1 cellular context compared by ENCODE assay signal in the genomic region with DNA sequence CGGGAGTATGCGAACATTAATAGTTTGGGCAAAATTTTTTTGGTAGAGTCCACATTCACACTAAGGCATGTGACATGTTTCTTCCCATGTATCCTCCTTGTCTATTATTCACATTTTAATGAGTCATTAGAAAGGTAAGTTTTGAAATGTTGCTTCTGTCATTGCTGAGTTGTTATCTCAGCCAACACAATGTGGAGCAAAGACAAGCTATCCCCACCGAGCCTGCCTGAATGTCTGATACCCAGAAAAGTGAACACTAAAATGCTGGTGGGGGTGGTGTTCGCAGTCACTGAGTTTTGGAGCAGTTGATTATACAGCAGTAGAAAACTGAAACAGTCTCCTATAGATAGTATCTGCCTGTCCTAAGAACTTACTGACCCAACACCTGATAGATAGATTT.
A peak's percentile ranks its signal among the peaks of the same experiment; 100 is the strongest.
TF ChIP-seq lines count a peak whose summit lies in the region.

No MANE protein-coding gene starts in this region.

TF ChIP-seq in K562, 482 proteins besides CTCF, POLR2A, EP300 and RAD21 (continued from another document):
- TF ChIP-seq ATF3 (IDR thresholded peaks at IDR 0.05) (peak; percentile 17; the same call in 1 of the 2 replicates), ATF3 (CRISPR knock-in tag; conservative IDR thresholded peaks at IDR 0.05) (no peak), FOSL1 (tag; conservative IDR thresholded peaks at IDR 0.05) (peak; percentile 32; the same call in 1 of the 2 replicates), NCOR1 (IDR thresholded peaks at IDR 0.05) (peak; percentile 58), POLR2AphosphoS5 (IDR thresholded peaks at IDR 0.05; ENCODE audit: control insufficient read depth, insufficient read depth, low read depth, low read length) (peak; percentile 46; the same call in 1 of the 2 replicates), NR2F6 (CRISPR knock-in tag; IDR thresholded peaks at IDR 0.05) (no peak), NFE2 (IDR thresholded peaks at IDR 0.05; ENCODE audit: low read depth) (peak; percentile 40; the same call in 1 of the 2 replicates), TRIM24 (IDR thresholded peaks at IDR 0.05) (peak in 1 of 2 experiments; percentile 34; a peak in 1 of 4 replicates), PTTG1 (tag; IDR thresholded peaks at IDR 0.05; ENCODE audit: low read depth) (no peak), RBM39 (optimal IDR thresholded peaks at IDR 0.05; ENCODE audit: low read depth, low read length) (no peak), JUND (IDR thresholded peaks at IDR 0.05; ENCODE audit: borderline replicate concordance, low read depth, low read length) (peak; percentile 54; the same call in 1 of the 2 replicates), JUND (tag; IDR thresholded peaks at IDR 0.05; ENCODE audit: borderline replicate concordance, low read depth, low read length) (no peak; the same call in 2 of the 3 replicates), FOXM1 (IDR thresholded peaks at IDR 0.05; ENCODE audit: low read depth) (0 out of 2 replicates have a peak, but pooled peaks have one; percentile 16), FOXM1 (CRISPR knock-in tag; IDR thresholded peaks at IDR 0.05; ENCODE audit: low read depth) (no peak), SMARCA4 (IDR thresholded peaks at IDR 0.05) (peak; percentile 64), TEAD4 (IDR thresholded peaks at IDR 0.05; ENCODE audit: low read length) (peak; percentile 64), TEAD4 (CRISPR knock-in tag; IDR thresholded peaks at IDR 0.05; ENCODE audit: borderline replicate concordance) (no peak), L3MBTL2 (IDR thresholded peaks at IDR 0.05) (no peak), TAL1 (IDR thresholded peaks at IDR 0.05) (peak; percentile 66; the same call in 1 of the 2 replicates), SOX6 (IDR thresholded peaks at IDR 0.05) (peak; percentile 73), C11orf30 (IDR thresholded peaks at IDR 0.05; ENCODE audit: low read depth) (peak; percentile 38), HBP1 (CRISPR knock-in tag; IDR thresholded peaks at IDR 0.05) (no peak), KLF10 (CRISPR knock-in tag; IDR thresholded peaks at IDR 0.05) (no peak), CBFA2T2 (conservative IDR thresholded peaks at IDR 0.05) (peak; percentile 59)
- TF ChIP-seq, protein P1, sequence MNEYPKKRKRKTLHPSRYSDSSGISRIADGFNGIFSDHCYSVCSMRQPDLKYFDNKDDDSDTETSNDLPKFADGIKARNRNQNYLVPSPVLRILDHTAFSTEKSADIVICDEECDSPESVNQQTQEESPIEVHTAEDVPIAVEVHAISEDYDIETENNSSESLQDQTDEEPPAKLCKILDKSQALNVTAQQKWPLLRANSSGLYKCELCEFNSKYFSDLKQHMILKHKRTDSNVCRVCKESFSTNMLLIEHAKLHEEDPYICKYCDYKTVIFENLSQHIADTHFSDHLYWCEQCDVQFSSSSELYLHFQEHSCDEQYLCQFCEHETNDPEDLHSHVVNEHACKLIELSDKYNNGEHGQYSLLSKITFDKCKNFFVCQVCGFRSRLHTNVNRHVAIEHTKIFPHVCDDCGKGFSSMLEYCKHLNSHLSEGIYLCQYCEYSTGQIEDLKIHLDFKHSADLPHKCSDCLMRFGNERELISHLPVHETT (CRISPR knock-in tag; conservative IDR thresholded peaks at IDR 0.05 in 1 of 2, IDR thresholded peaks at IDR 0.05 in 1 of 2) = no peak
- TF ChIP-seq, protein P2, sequence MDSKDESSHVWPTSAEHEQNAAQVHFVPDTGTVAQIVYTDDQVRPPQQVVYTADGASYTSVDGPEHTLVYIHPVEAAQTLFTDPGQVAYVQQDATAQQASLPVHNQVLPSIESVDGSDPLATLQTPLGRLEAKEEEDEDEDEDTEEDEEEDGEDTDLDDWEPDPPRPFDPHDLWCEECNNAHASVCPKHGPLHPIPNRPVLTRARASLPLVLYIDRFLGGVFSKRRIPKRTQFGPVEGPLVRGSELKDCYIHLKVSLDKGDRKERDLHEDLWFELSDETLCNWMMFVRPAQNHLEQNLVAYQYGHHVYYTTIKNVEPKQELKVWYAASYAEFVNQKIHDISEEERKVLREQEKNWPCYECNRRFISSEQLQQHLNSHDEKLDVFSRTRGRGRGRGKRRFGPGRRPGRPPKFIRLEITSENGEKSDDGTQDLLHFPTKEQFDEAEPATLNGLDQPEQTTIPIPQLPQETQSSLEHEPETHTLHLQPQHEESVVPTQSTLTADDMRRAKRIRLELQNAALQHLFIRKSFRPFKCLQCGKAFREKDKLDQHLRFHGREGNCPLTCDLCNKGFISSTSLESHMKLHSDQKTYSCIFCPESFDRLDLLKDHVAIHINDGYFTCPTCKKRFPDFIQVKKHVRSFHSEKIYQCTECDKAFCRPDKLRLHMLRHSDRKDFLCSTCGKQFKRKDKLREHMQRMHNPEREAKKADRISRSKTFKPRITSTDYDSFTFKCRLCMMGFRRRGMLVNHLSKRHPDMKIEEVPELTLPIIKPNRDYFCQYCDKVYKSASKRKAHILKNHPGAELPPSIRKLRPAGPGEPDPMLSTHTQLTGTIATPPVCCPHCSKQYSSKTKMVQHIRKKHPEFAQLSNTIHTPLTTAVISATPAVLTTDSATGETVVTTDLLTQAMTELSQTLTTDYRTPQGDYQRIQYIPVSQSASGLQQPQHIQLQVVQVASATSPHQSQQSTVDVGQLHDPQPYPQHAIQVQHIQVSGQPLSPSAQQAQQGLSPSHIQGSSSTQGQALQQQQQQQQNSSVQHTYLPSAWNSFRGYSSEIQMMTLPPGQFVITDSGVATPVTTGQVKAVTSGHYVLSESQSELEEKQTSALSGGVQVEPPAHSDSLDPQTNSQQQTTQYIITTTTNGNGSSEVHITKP (IDR thresholded peaks at IDR 0.05; ENCODE audit: partially characterized antibody) = peak; percentile 57
